In the genomic region with DNA sequence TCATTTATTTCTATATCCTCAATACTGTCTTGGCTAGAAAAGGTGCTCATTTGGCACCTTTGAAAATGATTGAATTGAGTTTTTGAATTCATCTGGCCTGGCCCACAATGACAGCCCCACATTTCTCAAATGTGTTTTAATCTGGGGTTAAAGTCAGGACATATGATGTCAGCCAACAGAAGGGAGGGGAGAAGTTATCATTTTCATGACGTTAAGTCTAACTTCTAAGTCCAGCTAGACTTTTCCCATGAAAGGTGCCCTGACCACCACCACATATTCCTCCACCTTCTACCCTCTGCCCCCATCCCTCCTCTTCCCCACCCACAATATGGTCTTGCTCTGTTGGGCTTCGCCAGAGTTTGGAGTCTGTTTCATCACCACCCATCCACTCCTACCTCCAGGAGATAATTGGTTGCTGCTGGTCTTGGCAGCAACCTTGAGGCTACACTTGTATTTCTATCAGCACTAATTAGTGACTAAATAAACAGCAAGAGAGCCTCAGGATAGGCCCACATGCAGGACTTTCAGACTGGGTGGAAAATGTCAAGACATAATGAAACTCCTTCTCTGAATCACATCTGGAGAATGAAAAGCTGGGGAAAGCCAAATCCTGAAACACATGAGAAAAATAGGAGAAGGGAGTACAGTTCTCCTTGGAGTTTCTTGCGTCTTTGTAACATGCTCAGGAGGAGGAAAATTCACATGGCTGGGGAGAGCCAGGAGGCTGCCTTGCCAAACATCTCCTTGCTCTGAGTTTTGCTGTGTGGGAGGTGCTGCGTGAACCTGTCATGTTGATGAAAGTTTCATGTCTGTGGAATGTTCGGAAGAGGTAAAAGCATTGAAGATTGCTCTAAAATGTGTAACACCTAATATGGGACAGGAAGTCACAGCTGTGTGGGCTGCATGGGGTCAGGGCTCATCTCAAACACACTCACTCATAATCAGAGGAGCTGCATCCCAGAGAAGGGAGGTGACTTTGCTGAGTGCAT, we compare ENCODE assay signal across 15 cellular contexts.
DNase-seq lines count a peak whose midpoint lies in the region; ATAC-seq and TF ChIP-seq lines count a peak whose summit lies in the region.
"Had no signal": no experiment of that assay in that cellular context is flagged by ENCODE, and none has a peak within 500 bp of the region (broad histone marks: within the 10 kb centered on the region; RNA-seq: fewer than 3 reads in every experiment).

No MANE protein-coding gene starts in this region.

- no peak overlapping the region for H3K27ac Mint-ChIP-seq in naive thymus-derived CD4-positive, alpha-beta T cell
- H3K27ac Mint-ChIP-seq: activated naive CD8-positive, alpha-beta T cell treated with anti-CD3 and anti-CD28 coated beads, Interleukin-2, amount 10 ng/mL, durations not matched to agents 7 days and 5 days; dendritic cell treated with granulocyte-macrophage colony-stimulating factor and Interleukin-4, amounts not matched to agents 40 ng/mL and 50 ng/mL, for 4 days; type B pancreatic cell had no signal

- ATAC-seq in naive thymus-derived CD4-positive, alpha-beta T cell: no peak
- ATAC-seq in HG03139 (IDR thresholded peaks at IDR 0.05; ENCODE audit: unreplicated experiment): no peak

- intact Hi-C loops in naive thymus-derived CD4-positive, alpha-beta T cell (cut with micrococcal nuclease): no loop called here

- H3K4me1 Mint-ChIP-seq in naive thymus-derived CD4-positive, alpha-beta T cell: no peaks in the 10 kb centered on the region
- H3K4me1 Mint-ChIP-seq: activated naive CD8-positive, alpha-beta T cell treated with anti-CD3 and anti-CD28 coated beads, Interleukin-2, amount 10 ng/mL, durations not matched to agents 7 days and 5 days had no signal

- H3K9me3 Mint-ChIP-seq in naive thymus-derived CD4-positive, alpha-beta T cell: peaks cover 1 to 31% (median 12%) of the 10 kb centered on the region in 11 donors

- peaks cover 0 to 4% (median 0%) of the 10 kb centered on the region in 3 experiments for H3K9me3 ChIP-seq in naive thymus-derived CD4-positive, alpha-beta T cell (ENCODE audit: control insufficient read depth in 2 of 3, low read length in 3 of 3)
- H3K9me3 ChIP-seq: gastrocnemius medialis had no signal

- DNase-seq in AG08395 (ENCODE audit: low spot score) (peak; percentile 50), NCI-H226 (peak; percentile 92), fibroblast of pulmonary artery (ENCODE audit: low read depth) (peak; percentile 93), middle frontal gyrus (ENCODE audit: extremely low spot score, low spot score) (peak; percentile 7), NCI-H1105 (lab: John Stamatoyannopoulos, UW) (no peak), NCI-H82 (lab: John Stamatoyannopoulos, UW) (no peak)
- no peak for DNase-seq in naive thymus-derived CD4-positive, alpha-beta T cell
- DNase-seq: activated naive CD8-positive, alpha-beta T cell treated with anti-CD3 and anti-CD28 coated beads, Interleukin-2, amount 10 ng/mL, durations not matched to agents 7 days and 5 days; activated T-cell treated with anti-CD3 and anti-CD28 coated beads for 4 hours; DMS53; gastrocnemius medialis; stimulated activated CD4-positive, alpha-beta T cell treated with anti-CD3 and anti-CD28 coated beads, Interleukin-15, amount 100 ng/mL, for 24 hours had no signal

- H3K36me3 ChIP-seq in naive thymus-derived CD4-positive, alpha-beta T cell (ENCODE audit: control insufficient read depth in 2 of 3, insufficient read depth in 3 of 3, low read length in 3 of 3): no peaks in the 10 kb centered on the region
- H3K36me3 ChIP-seq: gastrocnemius medialis had no signal

- no peaks in the 10 kb centered on the region for H3K27me3 ChIP-seq in naive thymus-derived CD4-positive, alpha-beta T cell (ENCODE audit: control insufficient read depth in 2 of 2, insufficient read depth in 2 of 2, low read length in 2 of 2)
- H3K27me3 ChIP-seq: gastrocnemius medialis had no signal

- POLR2A ChIA-PET in naive thymus-derived CD4-positive, alpha-beta T cell (lab: Charles Lee): no interaction called here

- H3K27me3 Mint-ChIP-seq in naive thymus-derived CD4-positive, alpha-beta T cell: peaks cover 0 to 4% (median 0%) of the 10 kb centered on the region in 5 donors
- H3K27me3 Mint-ChIP-seq: activated naive CD8-positive, alpha-beta T cell treated with anti-CD3 and anti-CD28 coated beads, Interleukin-2, amount 10 ng/mL, durations not matched to agents 7 days and 5 days had no signal

- no peak overlapping the region for H3K4me3 Mint-ChIP-seq in naive thymus-derived CD4-positive, alpha-beta T cell
- H3K4me3 Mint-ChIP-seq: activated naive CD8-positive, alpha-beta T cell treated with anti-CD3 and anti-CD28 coated beads, Interleukin-2, amount 10 ng/mL, durations not matched to agents 7 days and 5 days; dendritic cell treated with granulocyte-macrophage colony-stimulating factor and Interleukin-4, amounts not matched to agents 40 ng/mL and 50 ng/mL, for 4 days; type B pancreatic cell had no signal

- no peak for TF ChIP-seq CTCF in fibroblast of pulmonary artery (IDR thresholded peaks at IDR 0.05; ENCODE audit: low read length, missing control alignments)

- CTCF ChIA-PET in naive thymus-derived CD4-positive, alpha-beta T cell (lab: Charles Lee): no interaction called here

- no peaks in the 10 kb centered on the region for H3K4me1 ChIP-seq in naive thymus-derived CD4-positive, alpha-beta T cell (ENCODE audit: control insufficient read depth in 2 of 2, insufficient read depth in 2 of 2, low read length in 2 of 2)
- H3K4me1 ChIP-seq: gastrocnemius medialis had no signal

- peaks cover 0 to 8% (median 0%) of the 10 kb centered on the region in 5 donors for H3K36me3 Mint-ChIP-seq in naive thymus-derived CD4-positive, alpha-beta T cell
- H3K36me3 Mint-ChIP-seq: activated naive CD8-positive, alpha-beta T cell treated with anti-CD3 and anti-CD28 coated beads, Interleukin-2, amount 10 ng/mL, durations not matched to agents 7 days and 5 days had no signal

- no peak overlapping the region for H3K4me3 ChIP-seq in fibroblast of pulmonary artery (replicated peaks; ENCODE audit: low read depth, low read length)
- H3K4me3 ChIP-seq in naive thymus-derived CD4-positive, alpha-beta T cell (ENCODE audit: low read length): no peak overlapping the region
- H3K4me3 ChIP-seq: gastrocnemius medialis had no signal

- H3K27ac ChIP-seq in naive thymus-derived CD4-positive, alpha-beta T cell (ENCODE audit: low read depth, low read length): no peak overlapping the region
- H3K27ac ChIP-seq: gastrocnemius medialis had no signal

Comparison
In these comparisons a context has a peak if more than half of its experiments do, and no peak if none do; other contexts are left out.
1. DNase-seq: peak in AG08395 (single experiment), NCI-H226 (single experiment), fibroblast of pulmonary artery (single experiment) and middle frontal gyrus (single experiment); none in NCI-H1105 (single experiment), NCI-H82 (single experiment) and naive thymus-derived CD4-positive, alpha-beta T cell (0 of 9).